1 cellular context compared by ENCODE assay signal in the genomic region with DNA sequence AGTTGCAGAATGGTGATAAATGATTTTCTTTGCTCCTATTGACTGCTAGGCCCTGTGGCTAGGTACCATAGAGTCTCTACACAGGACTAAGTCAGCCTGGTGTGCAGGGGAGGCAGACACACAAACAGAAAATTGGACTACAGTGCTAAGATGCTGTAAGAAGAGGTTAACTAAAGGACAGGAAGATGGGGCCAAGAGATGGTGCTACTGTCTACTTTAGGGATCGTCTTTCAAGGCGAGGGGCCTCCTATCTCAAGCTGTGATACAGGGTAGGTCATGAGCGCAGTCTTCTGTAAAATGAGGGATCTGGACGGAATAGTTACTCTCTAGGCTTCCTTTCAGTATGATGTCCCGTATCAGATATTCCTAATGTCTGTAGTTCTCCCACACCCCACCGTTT.
TF ChIP-seq lines count a peak whose summit lies in the region.

No MANE protein-coding gene starts in this region.

TF ChIP-seq in H1, 55 proteins besides CTCF, POLR2A, EP300 and RAD21:
- TF ChIP-seq TEAD4 (IDR thresholded peaks at IDR 0.05; ENCODE audit: low read depth, low read length) (no peak), SIX5 (IDR thresholded peaks at IDR 0.05; ENCODE audit: low read depth, low read length) (no peak), RNF2 (IDR thresholded peaks at IDR 0.05; ENCODE audit: borderline replicate concordance, low read depth, low read length, missing control alignments, poor library complexity, severe bottlenecking) (no peak), CHD2 (IDR thresholded peaks at IDR 0.05; ENCODE audit: low read length) (no peak), CBX5 (IDR thresholded peaks at IDR 0.05; ENCODE audit: low read depth, low read length) (no peak), TBP (IDR thresholded peaks at IDR 0.05; ENCODE audit: low read depth, low read length) (no peak), RXRA (IDR thresholded peaks at IDR 0.05; ENCODE audit: insufficient read depth, low read depth, low read length) (no peak), YY1 (IDR thresholded peaks at IDR 0.05; ENCODE audit: low read depth, low read length) (no peak)
- TF ChIP-seq, protein P1, sequence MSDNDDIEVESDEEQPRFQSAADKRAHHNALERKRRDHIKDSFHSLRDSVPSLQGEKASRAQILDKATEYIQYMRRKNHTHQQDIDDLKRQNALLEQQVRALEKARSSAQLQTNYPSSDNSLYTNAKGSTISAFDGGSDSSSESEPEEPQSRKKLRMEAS (IDR thresholded peaks at IDR 0.05) = no peak
